22 cellular contexts compared by ENCODE assay signal in the genomic region with DNA sequence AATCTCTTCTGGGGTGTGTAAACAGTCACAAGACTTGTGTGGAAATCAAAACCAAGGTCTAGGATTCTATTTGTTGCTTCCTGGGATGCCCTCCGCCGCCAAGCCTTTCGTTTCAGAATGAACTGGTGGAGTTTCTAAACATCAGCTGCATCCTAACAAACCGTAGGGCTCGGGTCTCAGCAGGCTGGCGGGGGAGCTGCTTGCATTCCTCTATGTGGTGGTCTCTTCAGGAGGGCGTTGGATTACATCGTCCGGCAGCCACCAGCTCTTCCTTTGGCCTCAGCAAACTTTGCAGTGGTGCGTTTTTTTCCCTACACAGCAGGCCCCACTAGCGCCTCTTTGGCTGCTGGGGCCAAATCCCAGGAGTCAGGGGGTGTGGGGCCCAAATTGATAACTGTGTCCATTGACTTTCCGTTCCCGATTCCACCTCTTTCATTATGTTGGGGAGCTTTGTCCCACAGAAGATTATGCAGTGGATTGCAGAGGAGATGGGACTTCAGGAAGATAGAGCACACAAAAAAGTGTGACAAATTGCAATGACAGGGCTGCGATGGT.
DNase-seq lines count a peak whose midpoint lies in the region; ATAC-seq and TF ChIP-seq lines count a peak whose summit lies in the region.
"Had no signal": no experiment of that assay in that cellular context is flagged by ENCODE, and none has a peak within 500 bp of the region (broad histone marks: within the 10 kb centered on the region; RNA-seq: fewer than 3 reads in every experiment).

No MANE protein-coding gene starts in this region.

- no peak for TF ChIP-seq CTCF in WTC11 (IDR thresholded peaks at IDR 0.05)
- no peak for TF ChIP-seq CTCF in neural crest cell (conservative IDR thresholded peaks at IDR 0.05)

- H3K27me3 Mint-ChIP-seq in WTC11 (ENCODE audit: low read depth): peaks cover 7% of the 10 kb centered on the region; the same call in 1 of the 2 replicates
- no peaks in the 10 kb centered on the region for H3K27me3 Mint-ChIP-seq in neural crest cell (ENCODE audit: low read depth)
- peaks cover 3% of the 10 kb centered on the region for H3K27me3 Mint-ChIP-seq in activated T-cell treated with anti-CD3 and anti-CD28 coated beads, Interleukin-2, amount 50 U/mL, for 24 hours
- H3K27me3 Mint-ChIP-seq: CD4-positive, alpha-beta T cell; IgD-negative memory B cell had no signal

- CTCF ChIA-PET in WTC11 (lab: Charles Lee): no interaction called here

- H3K9me3 Mint-ChIP-seq in WTC11: peaks cover 13% of the 10 kb centered on the region
- H3K9me3 Mint-ChIP-seq in neural crest cell: peaks cover 7% of the 10 kb centered on the region
- H3K9me3 Mint-ChIP-seq in activated T-cell treated with anti-CD3 and anti-CD28 coated beads, Interleukin-2, amount 50 U/mL, for 24 hours: no peaks in the 10 kb centered on the region

- ATAC-seq in WTC11: peak; percentile 82
- no peak for ATAC-seq in HG03432 (IDR thresholded peaks at IDR 0.05; ENCODE audit: unreplicated experiment)
- ATAC-seq: GM12878, HCT116 had no signal

- H3K4me1 Mint-ChIP-seq in WTC11 (peaks cover 17% of the 10 kb centered on the region), neural crest cell (peaks cover 91% of the 10 kb centered on the region)
- no peaks in the 10 kb centered on the region for H3K4me1 Mint-ChIP-seq in activated T-cell treated with anti-CD3 and anti-CD28 coated beads, Interleukin-2, amount 50 U/mL, for 24 hours (ENCODE audit: low read depth)
- H3K4me1 Mint-ChIP-seq: IgD-negative memory B cell had no signal

- peak; percentile 28 for DNase-seq in WTC11 (ENCODE audit: low spot score)
- DNase-seq in iPS-NIHi11 (ENCODE audit: low spot score): peak; percentile 27
- DNase-seq in neural crest cell (ENCODE audit: low read depth, low spot score): peak; percentile 32
- DNase-seq in NK-92 (lab: John Stamatoyannopoulos, UW; ENCODE audit: unreplicated experiment): no peak
- DNase-seq in activated T-cell treated with anti-CD3 and anti-CD28 coated beads, Interleukin-2, amount 50 U/mL, for 24 hours: no peak
- DNase-seq in globus pallidus (ENCODE audit: low spot score): no peak
- DNase-seq: CD4-positive, alpha-beta T cell; COR-L47; DMS79 treated with DMSO at 0.1 percent for 48 hours; GM23248; Karpas-422; MV-4-11; NCI-H1105 treated with DMSO at 0.1 percent for 48 hours; NCI-H2029 treated with DMSO at 0.1 percent for 48 hours; NCI-H226; NCI-H510A treated with DMSO at 0.1 percent for 48 hours; NCI-H748 treated with DMSO at 0.1 percent for 48 hours; Peyer's patch had no signal

- H3K4me3 Mint-ChIP-seq in WTC11: no peak overlapping the region
- peak overlapping the region; percentile 82 for H3K4me3 Mint-ChIP-seq in neural crest cell
- H3K4me3 Mint-ChIP-seq in activated T-cell treated with anti-CD3 and anti-CD28 coated beads, Interleukin-2, amount 50 U/mL, for 24 hours: no peak overlapping the region
- H3K4me3 Mint-ChIP-seq: CD4-positive, alpha-beta T cell; IgD-negative memory B cell had no signal

- no peaks in the 10 kb centered on the region for H3K36me3 Mint-ChIP-seq in WTC11
- H3K36me3 Mint-ChIP-seq in neural crest cell (ENCODE audit: low read depth): peaks cover 2% of the 10 kb centered on the region
- no peaks in the 10 kb centered on the region for H3K36me3 Mint-ChIP-seq in activated T-cell treated with anti-CD3 and anti-CD28 coated beads, Interleukin-2, amount 50 U/mL, for 24 hours (ENCODE audit: low read depth)

- POLR2A ChIA-PET in WTC11 (lab: Charles Lee): no interaction called here

- H3K27ac Mint-ChIP-seq in WTC11: no peak overlapping the region
- peak overlapping the region; percentile 87 for H3K27ac Mint-ChIP-seq in neural crest cell (ENCODE audit: unreplicated experiment)
- no peak overlapping the region for H3K27ac Mint-ChIP-seq in activated T-cell treated with anti-CD3 and anti-CD28 coated beads, Interleukin-2, amount 50 U/mL, for 24 hours
- H3K27ac Mint-ChIP-seq: CD4-positive, alpha-beta T cell had no signal

TF ChIP-seq in WTC11, 78 proteins besides CTCF, POLR2A, EP300 and RAD21 (continues in another document):
- TF ChIP-seq ZNF423 (CRISPR knock-in tag; IDR thresholded peaks at IDR 0.05) (no peak), ESRRA (CRISPR knock-in tag; IDR thresholded peaks at IDR 0.05; ENCODE audit: borderline replicate concordance) (no peak), ZNF121 (CRISPR knock-in tag; IDR thresholded peaks at IDR 0.05) (no peak), NFATC4 (CRISPR knock-in tag; IDR thresholded peaks at IDR 0.05) (no peak), STAT6 (CRISPR knock-in tag; conservative IDR thresholded peaks at IDR 0.05; ENCODE audit: low read depth) (no peak), ZNF671 (CRISPR knock-in tag; IDR thresholded peaks at IDR 0.05) (no peak), IRF1 (CRISPR knock-in tag; IDR thresholded peaks at IDR 0.05) (no peak), JUN (CRISPR knock-in tag; IDR thresholded peaks at IDR 0.05) (no peak), AFF4 (CRISPR knock-in tag; IDR thresholded peaks at IDR 0.05; ENCODE audit: borderline replicate concordance) (no peak), AR (CRISPR knock-in tag; IDR thresholded peaks at IDR 0.05) (no peak), PRRX2 (CRISPR knock-in tag; IDR thresholded peaks at IDR 0.05) (no peak)

Comparison
In these comparisons a context has a peak if more than half of its experiments do, and no peak if none do; other contexts are left out.
1. DNase-seq: peak in WTC11 (single experiment), iPS-NIHi11 (single experiment) and neural crest cell (single experiment); none in NK-92 (single experiment), activated T-cell treated with anti-CD3 and anti-CD28 coated beads, Interleukin-2, amount 50 U/mL, for 24 hours (single experiment) and globus pallidus (single experiment).